ENCODE assay signal across 27 cellular contexts in genomic region chr5:144896473-144896872, GRCh38.
"Had no signal": no experiment of that assay in that cellular context is flagged by ENCODE, and none has a peak within 500 bp of the region (broad histone marks: within the 10 kb centered on the region; RNA-seq: fewer than 3 reads in every experiment).

No MANE protein-coding gene starts in this region.

- H3K27me3 ChIP-seq: stomach, suprapubic skin, testis, thyroid gland, tibial artery, tibial nerve, transverse colon, upper lobe of left lung, upper lobe of right lung, uterus, vagina had no signal

- FAIRE-seq: urothelium cell line had no signal

- H3K4me3 ChIP-seq: stomach, suprapubic skin, testis, thoracic aorta, thyroid gland, tibial artery, tibial nerve, transverse colon, upper lobe of left lung, upper lobe of right lung, uterus, vagina had no signal

- H3K27ac ChIP-seq: stomach, suprapubic skin, testis, thoracic aorta, thyroid gland, tibial artery, tibial nerve, transverse colon, upper lobe of left lung, upper lobe of right lung, uterus, vagina had no signal

- H3K4me1 ChIP-seq: stomach, suprapubic skin, testis, thyroid gland, tibial artery, tibial nerve, transverse colon, upper lobe of left lung, upper lobe of right lung, uterus, vagina had no signal

- H3K36me3 ChIP-seq: stomach, suprapubic skin, thoracic aorta, thyroid gland, tibial artery, tibial nerve, transverse colon, upper lobe of left lung, upper lobe of right lung, uterus, vagina had no signal

- H3K9me3 ChIP-seq: stomach, suprapubic skin, testis, thoracic aorta, thyroid gland, tibial artery, tibial nerve, transverse colon, upper lobe of left lung, upper lobe of right lung, uterus, vagina had no signal

- ATAC-seq: stimulated activated effector memory CD8-positive, alpha-beta T cell treated with anti-CD3 and anti-CD28 coated beads, Interleukin-12 subunit alpha, Interleukin-12 subunit beta, amount 100 ng/mL, for 72 hours; stimulated activated memory B cell treated with anti-CD40 and anti-IgM and Interleukin-4, amounts not matched to agents 10 μg/mL and 1 μg/mL and 100 μg/mL, for 72 hours; stimulated activated naive B cell treated with anti-CD40 and anti-IgM and Interleukin-4, amounts not matched to agents 10 μg/mL and 1 μg/mL and 100 μg/mL, for 72 hours; stimulated activated naive CD8-positive, alpha-beta T cell treated with anti-CD3 and anti-CD28 coated beads, Interleukin-15, amount 100 ng/mL, for 72 hours; stimulated activated naive CD8-positive, alpha-beta T cell treated with anti-CD3 and anti-CD28 coated beads, Interleukin-15, Interleukin-2, amounts not matched to agents 100 U/mL and 50 U/mL, for 24 hours; upper lobe of right lung had no signal

- DNase-seq: stimulated activated CD4-positive, alpha-beta T cell treated with anti-CD3 and anti-CD28 coated beads, Interleukin-2, amount 100 ng/mL, for 48 hours; stimulated activated CD4-positive, alpha-beta T cell treated with anti-CD3 and anti-CD28 coated beads, Interleukin-4, amount 100 ng/mL, for 1 hour; stimulated activated CD4-positive, alpha-beta T cell treated with anti-CD3 and anti-CD28 coated beads, Interleukin-4, amount 100 ng/mL, for 24 hours; stimulated activated CD4-positive, alpha-beta T cell treated with anti-CD3 and anti-CD28 coated beads, Interleukin-4, amount 100 ng/mL, for 4 hours; stimulated activated CD8-positive, alpha-beta memory T cell treated with anti-CD3 and anti-CD28 coated beads, Interleukin-4, amount 100 ng/mL, for 48 hours; stimulated activated naive B cell treated with anti-CD40 and anti-IgM and Interleukin-4, amounts not matched to agents 10 μg/mL and 1 μg/mL and 100 μg/mL, for 72 hours; stimulated activated naive CD4-positive, alpha-beta T cell; stimulated activated naive CD4-positive, alpha-beta T cell treated with Interleukin-2 at 50 U/mL for 16 hours; stimulated activated naive CD8-positive, alpha-beta T cell treated with anti-CD3 and anti-CD28 coated beads, Interleukin-15, amount 100 ng/mL, for 72 hours; stimulated activated naive CD8-positive, alpha-beta T cell treated with anti-CD3 and anti-CD28 coated beads, Interleukin-15, Interleukin-2, amounts not matched to agents 100 U/mL and 50 U/mL, for 24 hours; stomach; substantia nigra; testis; thyroid gland; tibial artery; transverse colon; trophoblast cell; upper lobe of left lung; upper lobe of right lung; uterus had no signal
